Comparison of ENCODE assay signal across 21 cellular contexts in genomic region chr7:113217314-113217713, GRCh38.
DNase-seq lines count a peak whose midpoint lies in the region; ATAC-seq, FAIRE-seq and TF ChIP-seq lines count a peak whose summit lies in the region.
"Had no signal": no experiment of that assay in that cellular context is flagged by ENCODE, and none has a peak within 500 bp of the region (broad histone marks: within the 10 kb centered on the region; RNA-seq: fewer than 3 reads in every experiment).

No MANE protein-coding gene starts in this region.

- no peak overlapping the region for H3K4me3 Mint-ChIP-seq in glutamatergic neuron (ENCODE audit: unreplicated experiment)
- H3K4me3 Mint-ChIP-seq: activated naive CD4-positive, alpha-beta T cell treated with anti-CD3 and anti-CD28 coated beads for 36 hours; dendritic cell treated with granulocyte-macrophage colony-stimulating factor and Interleukin-4, amounts not matched to agents 40 ng/mL and 50 ng/mL, for 4 days; mesothelial cell of epicardium had no signal

- H3K27me3 ChIP-seq in keratinocyte (ENCODE audit: control insufficient read depth, extremely low read depth, insufficient read depth, low read length) (no peaks in the 10 kb centered on the region), PC-9 (ENCODE audit: insufficient read depth, low read depth) (no peaks in the 10 kb centered on the region)
- H3K27me3 ChIP-seq: BE2C, body of pancreas, neutrophil had no signal

- H3K4me1 Mint-ChIP-seq in glutamatergic neuron (ENCODE audit: low read depth, unreplicated experiment) = no peaks in the 10 kb centered on the region
- H3K4me1 Mint-ChIP-seq: mesothelial cell of epicardium had no signal

- dilution Hi-C loops in keratinocyte (cut with MboI; ENCODE audit: extremely low pct_ligation_motif_present, low sequenced_read_pairs) = no loop called here

- no peak overlapping the region for H3K27ac Mint-ChIP-seq in glutamatergic neuron (ENCODE audit: unreplicated experiment)
- H3K27ac Mint-ChIP-seq: activated naive CD4-positive, alpha-beta T cell treated with anti-CD3 and anti-CD28 coated beads for 36 hours; dendritic cell treated with granulocyte-macrophage colony-stimulating factor and Interleukin-4, amounts not matched to agents 40 ng/mL and 50 ng/mL, for 4 days; mesothelial cell of epicardium had no signal

- H3K9me2 ChIP-seq in PC-9 (ENCODE audit: insufficient read depth) = no peaks in the 10 kb centered on the region

- no TSS peak for BruUV-seq in PC-9 (replicated peaks; lab: Mats Ljungman, UMichigan)

- H3K4me1 ChIP-seq in keratinocyte (ENCODE audit: control insufficient read depth, extremely low read depth, insufficient read depth, low read length) (no peaks in the 10 kb centered on the region), PC-9 (replicated peaks; ENCODE audit: insufficient read depth) (no peaks in the 10 kb centered on the region)
- H3K4me1 ChIP-seq: BE2C had no signal

- H4K20me1 ChIP-seq in keratinocyte (ENCODE audit: control insufficient read depth, extremely low read depth, insufficient read depth, low read length) (no peaks in the 10 kb centered on the region), PC-9 (ENCODE audit: insufficient read depth) (no peaks in the 10 kb centered on the region)

- no peaks in the 10 kb centered on the region for H3F3A ChIP-seq in PC-9 (ENCODE audit: insufficient read depth, low read depth)

- DNase-seq in GM04503 (ENCODE audit: low read depth) = peak; percentile 11
- DNase-seq in NCI-H1092 (lab: John Stamatoyannopoulos, UW) = peak; percentile 7
- DNase-seq in NOMO-1 treated with DMSO at 0.1 percent for 48 hours (lab: John Stamatoyannopoulos, UW; ENCODE audit: unreplicated experiment) = peak; percentile 10
- no peak for DNase-seq in keratinocyte (ENCODE audit: low read depth, low spot score)
- DNase-seq in PC-9 = no peak
- no peak for DNase-seq in glutamatergic neuron
- DNase-seq in G401 (ENCODE audit: low spot score) = no peak
- DNase-seq: activated CD4-positive, alpha-beta T cell treated with anti-CD3 and anti-CD28 coated beads for 4 hours; activated naive CD4-positive, alpha-beta T cell treated with anti-CD3 and anti-CD28 coated beads for 36 hours; BE2C; body of pancreas; erythroblast; kidney; stimulated activated CD4-positive, alpha-beta T cell treated with anti-CD3 and anti-CD28 coated beads, Interleukin-4, amount 100 ng/mL, for 24 hours; SW 1271 had no signal

- H3K9me1 ChIP-seq in keratinocyte (ENCODE audit: control insufficient read depth, extremely low read depth, insufficient read depth, low read length) = no peaks in the 10 kb centered on the region

- no peaks in the 10 kb centered on the region for H3K36me3 Mint-ChIP-seq in glutamatergic neuron (ENCODE audit: unreplicated experiment)
- H3K36me3 Mint-ChIP-seq: mesothelial cell of epicardium had no signal

- no peak overlapping the region for H3K27ac ChIP-seq in keratinocyte (ENCODE audit: control insufficient read depth, insufficient read depth, low read length)
- no peak overlapping the region for H3K27ac ChIP-seq in PC-9
- H3K27ac ChIP-seq: body of pancreas, HL-60, neutrophil had no signal

- peaks cover 2% of the 10 kb centered on the region for H3K27me3 Mint-ChIP-seq in glutamatergic neuron (ENCODE audit: unreplicated experiment)
- H3K27me3 Mint-ChIP-seq: dendritic cell treated with granulocyte-macrophage colony-stimulating factor and Interleukin-4, amounts not matched to agents 40 ng/mL and 50 ng/mL, for 4 days had no signal

- H3K9ac ChIP-seq in keratinocyte (ENCODE audit: control insufficient read depth, extremely low read depth, insufficient read depth, low read length) = no peak overlapping the region

- no peaks in the 10 kb centered on the region for H3K79me2 ChIP-seq in keratinocyte (ENCODE audit: control insufficient read depth, insufficient read depth, low read length)
- no peaks in the 10 kb centered on the region for H3K79me2 ChIP-seq in PC-9 (ENCODE audit: low read depth)

- FAIRE-seq in keratinocyte (lab: Jason Lieb, UNC) = no peak
- FAIRE-seq: kidney, RCC 7860 had no signal

- POLR2A ChIA-PET in PC-9 (lab: Charles Lee; ENCODE audit: unreplicated experiment) = no interaction called here

- no peak for ATAC-seq in HG03342 (IDR thresholded peaks at IDR 0.05; ENCODE audit: unreplicated experiment)
- ATAC-seq: body of pancreas had no signal

- no peak overlapping the region for H3K4me2 ChIP-seq in keratinocyte (ENCODE audit: control insufficient read depth, extremely low read depth, insufficient read depth, low read depth, low read length)
- H3K4me2 ChIP-seq in PC-9 = no peak overlapping the region

- no peaks in the 10 kb centered on the region for H3K36me3 ChIP-seq in keratinocyte (ENCODE audit: control insufficient read depth in 2 of 2, extremely low read depth in 1 of 2, insufficient read depth in 2 of 2, low read length in 2 of 2)
- H3K36me3 ChIP-seq in PC-9 (ENCODE audit: low read depth) = no peaks in the 10 kb centered on the region
- H3K36me3 ChIP-seq: BE2C, neutrophil had no signal

- in situ Hi-C loops in G401 (cut with HindIII; ENCODE audit: low sequenced_read_pairs) = no loop called here

- CTCF ChIA-PET in PC-9 (lab: Charles Lee) = interaction anchor here (0.6 kb wide), 1 partner anchor 368 kb away, joined by 3 read pairs; no protein-coding TSS in a partner anchor

- H2AFZ ChIP-seq in keratinocyte (ENCODE audit: control insufficient read depth, low read length) (peak overlapping the region; percentile 19), PC-9 (no peak overlapping the region)

- intact Hi-C loops in PC-9 (cut with micrococcal nuclease; ENCODE audit: unreplicated experiment) = no loop called here

- no peak overlapping the region for H3K4me3 ChIP-seq in keratinocyte (ENCODE audit: control insufficient read depth in 2 of 3, extremely low read depth in 1 of 3, insufficient read depth in 2 of 3, low read depth in 1 of 3, low read length in 3 of 3)
- H3K4me3 ChIP-seq in PC-9 = no peak overlapping the region
- H3K4me3 ChIP-seq: body of pancreas had no signal

- no peaks in the 10 kb centered on the region for H3K9me3 Mint-ChIP-seq in glutamatergic neuron (ENCODE audit: unreplicated experiment)
- H3K9me3 Mint-ChIP-seq: activated naive CD4-positive, alpha-beta T cell treated with anti-CD3 and anti-CD28 coated beads for 36 hours; dendritic cell treated with granulocyte-macrophage colony-stimulating factor and Interleukin-4, amounts not matched to agents 40 ng/mL and 50 ng/mL, for 4 days had no signal

- no peak for TF ChIP-seq CTCF in keratinocyte (optimal IDR thresholded peaks at IDR 0.05 in 1 of 3, IDR thresholded peaks at IDR 0.05 in 1 of 3, conservative IDR thresholded peaks at IDR 0.05 in 1 of 3; ENCODE audit: extremely low read depth in 1 of 3, insufficient read depth in 2 of 3, low read length in 3 of 3)
- no peak for TF ChIP-seq CTCF in PC-9 (conservative IDR thresholded peaks at IDR 0.05)
- no peak for TF ChIP-seq CTCF in glutamatergic neuron (IDR thresholded peaks at IDR 0.05; ENCODE audit: partially characterized antibody, unreplicated experiment)

- no peaks in the 10 kb centered on the region for H3K9me3 ChIP-seq in keratinocyte (ENCODE audit: control insufficient read depth, low read depth, low read length)
- H3K9me3 ChIP-seq in PC-9 (ENCODE audit: insufficient read depth, low read depth) = no peaks in the 10 kb centered on the region
- H3K9me3 ChIP-seq: BE2C, body of pancreas had no signal

Comparison
In these comparisons a context has a peak if more than half of its experiments do, and no peak if none do; other contexts are left out.
1. DNase-seq: peak in GM04503 (single experiment), NCI-H1092 (single experiment) and NOMO-1 treated with DMSO at 0.1 percent for 48 hours (single experiment); none in keratinocyte (single experiment), PC-9 (0 of 2), glutamatergic neuron (single experiment) and G401 (single experiment).